ENCODE assay signal across 8 cellular contexts in the genomic region with DNA sequence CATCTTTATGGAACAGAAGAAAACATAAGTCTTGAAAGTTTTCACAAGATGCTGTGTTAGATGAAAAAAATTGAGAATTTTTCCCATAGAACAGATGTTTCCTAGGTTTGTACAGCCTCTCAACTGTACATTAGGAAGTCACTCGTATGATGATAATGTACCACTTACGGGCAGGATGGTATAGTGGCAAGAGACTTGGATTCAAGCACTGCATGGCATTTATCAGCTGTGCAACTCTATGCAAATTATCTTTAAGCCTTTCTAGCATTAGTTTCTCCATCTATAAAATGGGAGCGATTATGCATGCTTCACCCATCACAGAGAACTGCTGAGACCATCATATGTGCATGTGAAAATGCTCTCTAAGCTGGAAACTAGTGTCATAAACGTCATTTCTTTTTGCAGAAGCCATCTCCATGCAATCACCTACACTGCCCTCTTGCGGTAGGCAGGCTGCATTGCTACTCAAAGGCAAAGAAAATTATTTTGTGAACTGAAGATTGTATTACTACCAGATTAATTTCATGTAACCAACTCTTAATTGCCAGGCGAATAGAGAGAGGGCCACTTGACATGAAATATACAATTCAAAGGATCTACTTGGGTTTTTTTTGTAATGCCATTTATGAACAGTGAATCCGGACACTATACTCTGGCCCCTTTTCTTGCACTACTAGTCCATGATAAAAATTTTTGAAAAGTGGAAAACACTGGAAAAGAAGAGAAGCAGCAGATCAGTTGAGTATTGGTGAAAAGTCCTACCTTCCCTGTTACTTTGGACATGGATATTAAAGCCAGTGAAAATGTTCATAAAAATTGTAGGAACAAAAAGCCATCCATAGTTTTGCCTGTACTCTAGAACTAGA.
DNase-seq lines count a peak whose midpoint lies in the region; ATAC-seq, FAIRE-seq and TF ChIP-seq lines count a peak whose summit lies in the region.

No MANE protein-coding gene starts in this region.

- intact Hi-C loops in aorta (cut with DNase I), result no loop called here

- H3K27ac Mint-ChIP-seq in activated CD4-positive, alpha-beta T cell treated with anti-CD3 and anti-CD28 coated beads, Interleukin-2, amount 10 ng/mL, durations not matched to agents 7 days and 5 days, result no peak overlapping the region

- DNase-seq in AG09319 (ENCODE audit: extremely low read depth, low read depth) (no peak), GM18507 (ENCODE audit: extremely low spot score, insufficient read length, low read depth) (peak; percentile 30), NCI-H2171 treated with DMSO at 0.1 percent for 48 hours (lab: John Stamatoyannopoulos, UW) (peak; percentile 54), omental fat pad (ENCODE audit: low spot score) (no peak), aorta (no peak), amniotic stem cell (lab: John Stamatoyannopoulos, UW) (no peak)
- peak; percentile 55 for DNase-seq in activated CD4-positive, alpha-beta T cell treated with anti-CD3 and anti-CD28 coated beads, Interleukin-2, amount 10 ng/mL, durations not matched to agents 7 days and 5 days

- H3K27me3 Mint-ChIP-seq in activated CD4-positive, alpha-beta T cell treated with anti-CD3 and anti-CD28 coated beads, Interleukin-2, amount 10 ng/mL, durations not matched to agents 7 days and 5 days, result peaks cover 2% of the 10 kb centered on the region

- no peaks in the 10 kb centered on the region for H3K36me3 ChIP-seq in aorta (ENCODE audit: control insufficient read depth in 1 of 2, insufficient read depth in 2 of 2, low read length in 1 of 2)

- peak; percentile 42 for ATAC-seq in esophagus mucosa
- ATAC-seq in omental fat pad (ENCODE audit: low FRiP score), result peak; percentile 52
- ATAC-seq in aorta (ENCODE audit: low FRiP score), result peak; percentile 48

- no peak overlapping the region for H3K4me3 ChIP-seq in aorta (ENCODE audit: low read length in 2 of 2)

- H3K4me3 Mint-ChIP-seq in activated CD4-positive, alpha-beta T cell treated with anti-CD3 and anti-CD28 coated beads, Interleukin-2, amount 10 ng/mL, durations not matched to agents 7 days and 5 days, result no peak overlapping the region

- POLR2A ChIA-PET in activated CD4-positive, alpha-beta T cell treated with anti-CD3 and anti-CD28 coated beads, Interleukin-2, amount 10 ng/mL, durations not matched to agents 7 days and 5 days (lab: Charles Lee), result no interaction called here

- no peaks in the 10 kb centered on the region for H3K9me3 ChIP-seq in aorta (ENCODE audit: control insufficient read depth, low read length)

- H3K4me1 ChIP-seq in aorta (ENCODE audit: control insufficient read depth in 1 of 2, insufficient read depth in 2 of 2, low read length in 2 of 2), result peaks cover 0 to 5% of the 10 kb centered on the region in 2 donors

- 41 to 43% methylated on average over 7 of the region's 7 CpGs for WGBS in aorta, 2 donors

- no peaks in the 10 kb centered on the region for H3K4me1 Mint-ChIP-seq in activated CD4-positive, alpha-beta T cell treated with anti-CD3 and anti-CD28 coated beads, Interleukin-2, amount 10 ng/mL, durations not matched to agents 7 days and 5 days

- H3K27me3 ChIP-seq in aorta (ENCODE audit: control insufficient read depth in 1 of 2, insufficient read depth in 2 of 2, low read length in 1 of 2), result no peaks in the 10 kb centered on the region

- FAIRE-seq in GM18507 (lab: Jason Lieb, UNC), result peak; percentile 76

- H3K27ac ChIP-seq in aorta (ENCODE audit: low read depth in 1 of 2, low read length in 2 of 2), result no peak overlapping the region

- H3K9me3 Mint-ChIP-seq in activated CD4-positive, alpha-beta T cell treated with anti-CD3 and anti-CD28 coated beads, Interleukin-2, amount 10 ng/mL, durations not matched to agents 7 days and 5 days, result no peaks in the 10 kb centered on the region

- H3K36me3 Mint-ChIP-seq in activated CD4-positive, alpha-beta T cell treated with anti-CD3 and anti-CD28 coated beads, Interleukin-2, amount 10 ng/mL, durations not matched to agents 7 days and 5 days (ENCODE audit: low read depth), result no peaks in the 10 kb centered on the region

- TF ChIP-seq CTCF in AG09319 (IDR thresholded peaks at IDR 0.05; ENCODE audit: low read depth, low read length), result peak; percentile 98
- TF ChIP-seq CTCF in omental fat pad (IDR thresholded peaks at IDR 0.05), result peak in 1 of 3 donors; percentile 51

- CTCF ChIA-PET in activated CD4-positive, alpha-beta T cell treated with anti-CD3 and anti-CD28 coated beads, Interleukin-2, amount 10 ng/mL, durations not matched to agents 7 days and 5 days (lab: Charles Lee), result interaction anchor here (1.0 to 1.6 kb wide), 3 partner anchors 15 to 54 kb away, joined by 3 read pairs; no protein-coding TSS in a partner anchor

Comparison
In these comparisons a context has a peak if more than half of its experiments do, and no peak if none do; other contexts are left out.
1. DNase-seq: peak in GM18507 (single experiment), NCI-H2171 treated with DMSO at 0.1 percent for 48 hours (single experiment) and activated CD4-positive, alpha-beta T cell treated with anti-CD3 and anti-CD28 coated beads, Interleukin-2, amount 10 ng/mL, durations not matched to agents 7 days and 5 days (single experiment); none in AG09319 (single experiment), omental fat pad (single experiment), aorta (0 of 2) and amniotic stem cell (single experiment).
2. Peak in every context shown above with its lines, with median percentiles within 50 percentile points of each other: ATAC-seq.